Comparison of ENCODE assay signal across 21 cellular contexts in the genomic region with DNA sequence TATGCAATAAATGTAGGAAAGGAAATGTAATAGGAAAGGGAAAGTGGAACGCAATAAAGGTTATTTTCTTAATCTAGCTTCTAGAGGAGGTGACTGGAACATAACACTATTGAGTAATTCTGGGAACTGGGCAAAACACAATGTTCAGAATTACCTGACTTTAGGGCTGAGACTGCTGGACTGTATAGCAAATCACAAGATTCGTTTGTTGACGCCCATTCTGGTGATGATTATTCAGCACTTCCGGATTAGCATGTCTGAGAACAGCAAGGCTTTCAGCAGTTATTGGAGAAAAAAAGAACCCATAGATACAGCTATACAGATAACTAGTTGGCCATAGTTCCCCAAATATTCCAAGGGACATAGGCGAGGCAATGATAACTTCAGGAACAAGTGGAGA.
"Had no signal": no experiment of that assay in that cellular context is flagged by ENCODE, and none has a peak within 500 bp of the region (broad histone marks: within the 10 kb centered on the region; RNA-seq: fewer than 3 reads in every experiment).

No MANE protein-coding gene starts in this region.

- H3K36me3 Mint-ChIP-seq: neural progenitor cell had no signal

- ATAC-seq: body of pancreas, left colon, psoas muscle, right cardiac atrium had no signal

- H3K4me1 Mint-ChIP-seq: endodermal cell, neural progenitor cell had no signal

- DNase-seq: activated CD4-positive, alpha-beta memory T cell treated with anti-CD3 and anti-CD28 coated beads, Interleukin-2, amount 10 ng/mL, durations not matched to agents 7 days and 5 days; activated CD4-positive, alpha-beta T cell treated with anti-CD3 and anti-CD28 coated beads for 48 hours; activated CD4-positive, CD25-positive, alpha-beta regulatory T cell; activated CD8-positive, alpha-beta memory T cell treated with anti-CD3 and anti-CD28 coated beads, Interleukin-2, amount 50 U/mL, for 48 hours; body of pancreas; dorsolateral prefrontal cortex; endodermal cell; foreskin fibroblast; islet precursor cell; left colon; midbrain; psoas muscle; right cardiac atrium; stomach; trophoblast cell had no signal

- H3K27ac ChIP-seq: body of pancreas, dorsolateral prefrontal cortex, epithelial cell of prostate, hepatocyte, neural progenitor cell, psoas muscle, stomach, vagina had no signal

- H3K9me3 ChIP-seq: body of pancreas, psoas muscle, vagina had no signal

- H3K27me3 Mint-ChIP-seq: activated naive CD8-positive, alpha-beta T cell had no signal

- H3K27ac Mint-ChIP-seq: activated CD4-positive, alpha-beta memory T cell treated with anti-CD3 and anti-CD28 coated beads, Interleukin-2, amount 10 ng/mL, durations not matched to agents 7 days and 5 days; activated naive CD8-positive, alpha-beta T cell; endodermal cell; neural progenitor cell had no signal

- H3K36me3 ChIP-seq: neural progenitor cell, stomach, vagina had no signal

- H3K27me3 ChIP-seq: body of pancreas, dorsolateral prefrontal cortex, hepatocyte, neural progenitor cell, stomach, vagina had no signal

- H3K9me3 Mint-ChIP-seq: neural progenitor cell had no signal

- H3K4me3 Mint-ChIP-seq: activated CD4-positive, alpha-beta memory T cell treated with anti-CD3 and anti-CD28 coated beads, Interleukin-2, amount 10 ng/mL, durations not matched to agents 7 days and 5 days; activated naive CD8-positive, alpha-beta T cell; endodermal cell; neural progenitor cell had no signal

- H3K4me3 ChIP-seq: body of pancreas, dorsolateral prefrontal cortex, hepatocyte, lung, neural progenitor cell, psoas muscle, stomach, vagina had no signal

- H3K4me1 ChIP-seq: body of pancreas, neural progenitor cell, psoas muscle, stomach, vagina had no signal
